In genomic region chr18:59358611-59359575, GRCh38 we compare ENCODE assay signal across 1 cellular context.
TF ChIP-seq lines count a peak whose summit lies in the region.

LMAN1 (minus strand) TSS chr18:59359265; CDS start chr18:59359244, 21 bp downstream.

TF ChIP-seq in K562, 482 proteins besides CTCF, POLR2A, EP300 and RAD21 (continued from another document and continues in another):
- TF ChIP-seq HOMEZ (CRISPR knock-in tag; IDR thresholded peaks at IDR 0.05): no peak
- peak; percentile 40; the same call in 1 of the 2 replicates for TF ChIP-seq MYC (IDR thresholded peaks at IDR 0.05; ENCODE audit: low read depth, low read length)
- TF ChIP-seq MYC (CRISPR knock-in tag; IDR thresholded peaks at IDR 0.05; ENCODE audit: borderline replicate concordance, low read depth): no peak
- no peak for TF ChIP-seq NFYB (IDR thresholded peaks at IDR 0.05; ENCODE audit: extremely low read depth, insufficient read length)
- TF ChIP-seq THAP7 (CRISPR knock-in tag; IDR thresholded peaks at IDR 0.05): no peak
- peak; percentile 89 for TF ChIP-seq SUPT5H (IDR thresholded peaks at IDR 0.05)
- peak; percentile 51 for TF ChIP-seq POLR2B (IDR thresholded peaks at IDR 0.05; ENCODE audit: low read depth, partially characterized antibody)
- TF ChIP-seq ZNF274 (IDR thresholded peaks at IDR 0.05; ENCODE audit: borderline replicate concordance, low read depth, low read length): no peak
- TF ChIP-seq DLX4 (CRISPR knock-in tag; IDR thresholded peaks at IDR 0.05): no peak
- TF ChIP-seq MTA3 (IDR thresholded peaks at IDR 0.05; ENCODE audit: borderline replicate concordance): 0 out of 2 replicates have a peak, but pooled peaks have one; percentile 15
- TF ChIP-seq MAZ (CRISPR knock-in tag; conservative IDR thresholded peaks at IDR 0.05 in 1 of 2, IDR thresholded peaks at IDR 0.05 in 1 of 2): peak in 1 of 2 experiments; percentile 72; a peak in 3 of 4 replicates
- no peak for TF ChIP-seq GATA2 (CRISPR knock-in tag; IDR thresholded peaks at IDR 0.05)
- no peak for TF ChIP-seq ZNF324 (CRISPR knock-in tag; IDR thresholded peaks at IDR 0.05)
- TF ChIP-seq CBX8 (IDR thresholded peaks at IDR 0.05; ENCODE audit: borderline replicate concordance, extremely low read depth, low read depth, low read length, poor library complexity, severe bottlenecking): no peak
- no peak for TF ChIP-seq HOXB6 (CRISPR knock-in tag; IDR thresholded peaks at IDR 0.05; ENCODE audit: borderline replicate concordance)
- peak in 1 of 2 experiments; percentile 10; a peak in 1 of 4 replicates for TF ChIP-seq ZMIZ1 (IDR thresholded peaks at IDR 0.05; ENCODE audit: low read depth in 2 of 2, low read length in 2 of 2)
- no peak for TF ChIP-seq PCBP2 (IDR thresholded peaks at IDR 0.05; ENCODE audit: low read depth, low read length, poor library complexity, severe bottlenecking)
- TF ChIP-seq E2F6 (IDR thresholded peaks at IDR 0.05; ENCODE audit: borderline replicate concordance in 1 of 2, extremely low read depth in 1 of 2, insufficient read depth in 1 of 2, insufficient read length in 1 of 2, low read depth in 1 of 2, low read length in 1 of 2, poor library complexity in 1 of 2, severe bottlenecking in 1 of 2): peak in 1 of 2 experiments; percentile 75
- TF ChIP-seq MLLT1 (IDR thresholded peaks at IDR 0.05): 0 out of 4 replicates have a peak, but pooled peaks of 1 of the 2 experiments have one; percentile 20
- no peak for TF ChIP-seq KAT2B (IDR thresholded peaks at IDR 0.05; ENCODE audit: low read depth, low read length)
- no peak for TF ChIP-seq CSDE1 (IDR thresholded peaks at IDR 0.05)
- no peak for TF ChIP-seq ELF1 (tag; IDR thresholded peaks at IDR 0.05)
- TF ChIP-seq TAF9B (IDR thresholded peaks at IDR 0.05; ENCODE audit: partially characterized antibody): peak; percentile 93
- no peak for TF ChIP-seq ZNF3 (CRISPR knock-in tag; IDR thresholded peaks at IDR 0.05)
- peak; percentile 38; the same call in 1 of the 2 replicates for TF ChIP-seq CXXC5 (CRISPR knock-in tag; IDR thresholded peaks at IDR 0.05)
- TF ChIP-seq SMAD4 (CRISPR knock-in tag; conservative IDR thresholded peaks at IDR 0.05): no peak
- TF ChIP-seq CC2D1A (IDR thresholded peaks at IDR 0.05): no peak
- TF ChIP-seq POLR2H (tag; IDR thresholded peaks at IDR 0.05; ENCODE audit: low read depth): peak; percentile 42
- TF ChIP-seq ZFX (CRISPR knock-in tag; IDR thresholded peaks at IDR 0.05): peak; percentile 89
- TF ChIP-seq HNRNPH1 (optimal IDR thresholded peaks at IDR 0.05; ENCODE audit: low read depth, low read length): no peak
- TF ChIP-seq RBM17 (IDR thresholded peaks at IDR 0.05; ENCODE audit: borderline replicate concordance, low read depth, low read length): no peak
- peak; percentile 98 for TF ChIP-seq RBFOX2 (IDR thresholded peaks at IDR 0.05; ENCODE audit: low read depth, low read length)
- TF ChIP-seq STAG1 (CRISPR knock-in tag; IDR thresholded peaks at IDR 0.05; ENCODE audit: borderline replicate concordance): no peak
- no peak for TF ChIP-seq RREB1 (CRISPR knock-in tag; IDR thresholded peaks at IDR 0.05)
- TF ChIP-seq HNRNPUL1 (IDR thresholded peaks at IDR 0.05; ENCODE audit: low read length): no peak
- peak; percentile 80; the same call in 1 of the 2 replicates for TF ChIP-seq SRSF3 (IDR thresholded peaks at IDR 0.05; ENCODE audit: insufficient read depth, low read length)
- no peak for TF ChIP-seq REST (CRISPR knock-in tag; IDR thresholded peaks at IDR 0.05; ENCODE audit: low read depth)
- 0 out of 2 replicates have a peak, but pooled peaks have one; percentile 25 for TF ChIP-seq TRIM28 (IDR thresholded peaks at IDR 0.05)
- TF ChIP-seq KDM5B (IDR thresholded peaks at IDR 0.05; ENCODE audit: insufficient replicate concordance, low read depth, low read length): peak; percentile 70
- TF ChIP-seq NR1H2 (CRISPR knock-in tag; IDR thresholded peaks at IDR 0.05): no peak
- no peak for TF ChIP-seq NR4A1 (CRISPR knock-in tag; IDR thresholded peaks at IDR 0.05)
- TF ChIP-seq NR4A1 (tag; IDR thresholded peaks at IDR 0.05): no peak
- no peak for TF ChIP-seq HMG20B (CRISPR knock-in tag; IDR thresholded peaks at IDR 0.05)
